33 cellular contexts compared by ENCODE assay signal in the genomic region with DNA sequence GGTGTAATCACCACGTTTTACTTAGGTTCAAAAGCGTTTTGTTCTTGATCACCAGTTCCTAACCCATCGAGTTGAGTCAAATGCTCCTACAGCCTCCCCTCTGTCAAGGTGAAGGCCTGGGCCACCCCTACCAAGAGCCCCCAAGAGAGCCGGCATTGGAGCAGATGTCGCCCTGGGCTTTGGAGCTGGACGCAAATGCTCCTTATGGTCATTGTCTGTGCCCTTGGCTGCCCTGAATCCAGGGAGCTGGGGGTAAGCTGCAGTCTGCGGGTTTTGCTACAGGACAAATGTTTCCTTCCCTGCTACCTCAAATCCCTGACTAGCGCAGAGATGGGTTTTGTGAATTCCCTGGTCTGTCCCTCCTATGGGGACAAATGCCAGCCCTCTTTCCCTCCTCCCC. TPM values are rescaled to one million over a fixed set of nuclear protein-coding genes. Genes with fewer than 3 reads are reported as not detected.
"Had no signal": no experiment of that assay in that cellular context is flagged by ENCODE, and none has a peak within 500 bp of the region (broad histone marks: within the 10 kb centered on the region; RNA-seq: fewer than 3 reads in every experiment).

No MANE protein-coding gene starts in this region.

- H3K27me3 ChIP-seq: brain microvascular endothelial cell, heart left ventricle had no signal

- FAIRE-seq: astrocyte, bronchial epithelial cell, colon had no signal

- H3K4me3 ChIP-seq: esophagus muscularis mucosa, gastrocnemius medialis, heart left ventricle had no signal

- ATAC-seq: activated naive CD4-positive, alpha-beta T cell treated with anti-CD3 and anti-CD28 coated beads, Interleukin-2, amount 50 U/mL, for 72 hours; activated T-cell treated with anti-CD3 and anti-CD28 coated beads, Interleukin-2, amount 50 U/mL, for 72 hours; effector memory CD8-positive, alpha-beta T cell; gastrocnemius medialis; heart left ventricle had no signal

- DNase-seq: activated CD4-positive, alpha-beta memory T cell treated with anti-CD3 and anti-CD28 coated beads, Interleukin-2, amount 10 ng/mL, durations not matched to agents 7 days and 5 days; activated CD4-positive, alpha-beta T cell treated with anti-CD3 and anti-CD28 coated beads for 1 hour; activated CD4-positive, alpha-beta T cell treated with anti-CD3 and anti-CD28 coated beads for 4 hours; activated CD4-positive, alpha-beta T cell treated with anti-CD3 and anti-CD28 coated beads, Interleukin-2, amount 10 ng/mL, durations not matched to agents 7 days and 5 days; activated CD4-positive, alpha-beta T cell treated with anti-CD3 and anti-CD28 coated beads, Interleukin-2, amount 50 U/mL, for 4 hours; activated CD8-positive, alpha-beta memory T cell treated with anti-CD3 and anti-CD28 coated beads, Interleukin-2, amount 50 U/mL, for 48 hours; activated gamma-delta T cell; activated naive CD4-positive, alpha-beta T cell; activated naive CD4-positive, alpha-beta T cell treated with anti-CD3 and anti-CD28 coated beads, Interleukin-2, amount 10 ng/mL, durations not matched to agents 7 days and 5 days; activated naive CD8-positive, alpha-beta T cell treated with anti-CD3 and anti-CD28 coated beads, Interleukin-2, amount 10 ng/mL, durations not matched to agents 7 days and 5 days; activated T-cell treated with anti-CD3 and anti-CD28 coated beads for 4 hours; activated T-cell treated with anti-CD3 and anti-CD28 coated beads, Interleukin-2, amount 50 U/mL, for 24 hours; activated T-cell treated with anti-CD3 and anti-CD28 coated beads, Interleukin-2, amount 50 U/mL, for 72 hours; amniotic stem cell; anterior cingulate cortex; brain microvascular endothelial cell; cortex of kidney; dermis blood vessel endothelial cell; effector CD4-positive, alpha-beta T cell; effector memory CD8-positive, alpha-beta T cell; erythroblast; foreskin keratinocyte; gastrocnemius medialis; glutamatergic neuron; heart left ventricle; hypothalamus had no signal

- H3K4me1 ChIP-seq: esophagus muscularis mucosa, foreskin keratinocyte, gastrocnemius medialis had no signal

- H3K9me3 ChIP-seq: esophagus muscularis mucosa, gastrocnemius medialis, heart left ventricle had no signal

- H3K27ac ChIP-seq: brain microvascular endothelial cell, esophagus muscularis mucosa, foreskin keratinocyte, gastrocnemius medialis, heart left ventricle had no signal

RNA-seq across cellular contexts. Expression of a gene that starts 4.9 kb away (rescaled TPM):
- total RNA-seq: activated CD4-positive, alpha-beta T cell treated with anti-CD3 and anti-CD28 coated beads, Interleukin-2, amount 10 ng/mL, durations not matched to agents 7 days and 5 days; astrocyte; cardiac septum; chondrocyte; dermis blood vessel endothelial cell; esophagus muscularis mucosa; foreskin keratinocyte; gastrocnemius medialis; heart left ventricle had no signal
- polyA plus RNA-seq: foreskin keratinocyte had no signal

RNA-seq across cellular contexts. Expression of a gene that starts 51.0 kb away (rescaled TPM):
- total RNA-seq: chondrocyte, dermis blood vessel endothelial cell had no signal
